Comparison of ENCODE assay signal across 28 cellular contexts in the genomic region with DNA sequence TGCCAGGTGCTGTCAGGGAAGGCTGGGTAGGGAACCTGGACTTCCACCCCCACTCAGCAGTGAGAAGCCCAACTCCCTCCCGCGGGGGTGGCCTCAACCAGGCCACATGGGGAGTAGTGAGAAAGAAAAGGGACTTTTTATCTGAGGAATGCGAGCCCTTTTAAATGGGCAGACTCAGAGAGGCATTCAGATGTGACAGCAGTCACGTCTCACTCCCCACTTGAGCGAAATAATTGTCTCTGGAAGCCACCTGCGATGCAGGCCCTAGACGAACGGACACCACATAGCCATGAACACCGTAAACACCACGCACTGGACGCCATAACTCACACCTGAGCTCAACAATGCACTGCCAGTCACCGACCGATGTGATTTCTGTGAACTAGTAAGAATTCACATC. TPM values are rescaled to one million over a fixed set of nuclear protein-coding genes. Genes with fewer than 3 reads are reported as not detected.
DNase-seq lines count a peak whose midpoint lies in the region; ATAC-seq and TF ChIP-seq lines count a peak whose summit lies in the region.
"Had no signal": no experiment of that assay in that cellular context is flagged by ENCODE, and none has a peak within 500 bp of the region (broad histone marks: within the 10 kb centered on the region; RNA-seq: fewer than 3 reads in every experiment).

No MANE protein-coding gene starts in this region.

- no peaks in the 10 kb centered on the region for H3K9me3 Mint-ChIP-seq in endodermal cell
- H3K9me3 Mint-ChIP-seq: activated naive CD8-positive, alpha-beta T cell treated with anti-CD3 and anti-CD28 coated beads, Interleukin-2, amount 10 ng/mL, durations not matched to agents 7 days and 5 days; activated T-helper 2 cell treated with anti-CD3 and anti-CD28 coated beads, Interferon-gamma antibody, Interleukin-2, Interleukin-4, amounts not matched to agents 10 μg/mL and 5 μg/mL and 100 μg/mL, durations not matched to agents 14 hours and 24 hours and 36 hours; brain; naive thymus-derived CD4-positive, alpha-beta T cell had no signal

- peak overlapping the region; percentile 97 for H3K27ac Mint-ChIP-seq in endodermal cell
- H3K27ac Mint-ChIP-seq: activated CD8-positive, alpha-beta memory T cell treated with anti-CD3 and anti-CD28 coated beads, Interleukin-2, amount 10 ng/mL, durations not matched to agents 7 days and 5 days; activated naive CD8-positive, alpha-beta T cell treated with anti-CD3 and anti-CD28 coated beads, Interleukin-2, amount 10 ng/mL, durations not matched to agents 7 days and 5 days; activated T-helper 2 cell treated with anti-CD3 and anti-CD28 coated beads, Interferon-gamma antibody, Interleukin-2, Interleukin-4, amounts not matched to agents 10 μg/mL and 5 μg/mL and 100 μg/mL, durations not matched to agents 14 hours and 24 hours and 36 hours; naive thymus-derived CD4-positive, alpha-beta T cell had no signal

- 34 to 50% methylated on average over 11 to 13 of the region's 13 CpGs for WGBS in endodermal cell (ENCODE audit: insufficient coverage in 1 of 2, insufficient read length in 1 of 2), 2 experiments

- peaks cover 52% of the 10 kb centered on the region for H3K4me1 Mint-ChIP-seq in endodermal cell

- H3K27me3 ChIP-seq in endodermal cell (ENCODE audit: control insufficient read depth, insufficient read depth, low read length, poor library complexity, severe bottlenecking): no peaks in the 10 kb centered on the region
- H3K27me3 ChIP-seq in upper lobe of right lung: peaks cover 17% of the 10 kb centered on the region
- H3K27me3 ChIP-seq: BE2C had no signal

- H3K4me3 ChIP-seq in endodermal cell (ENCODE audit: low read length) (no peak overlapping the region), upper lobe of right lung (no peak overlapping the region)
- H3K4me3 ChIP-seq: coronary artery, hepatocyte, stomach had no signal

- peak overlapping the region; percentile 9 for H3K4me3 Mint-ChIP-seq in endodermal cell
- H3K4me3 Mint-ChIP-seq: activated CD8-positive, alpha-beta memory T cell treated with anti-CD3 and anti-CD28 coated beads, Interleukin-2, amount 10 ng/mL, durations not matched to agents 7 days and 5 days; activated naive CD8-positive, alpha-beta T cell treated with anti-CD3 and anti-CD28 coated beads, Interleukin-2, amount 10 ng/mL, durations not matched to agents 7 days and 5 days; brain; naive thymus-derived CD4-positive, alpha-beta T cell had no signal

- no peaks in the 10 kb centered on the region for H3K4me1 ChIP-seq in endodermal cell (ENCODE audit: control insufficient read depth, insufficient read depth, low read length)
- no peaks in the 10 kb centered on the region for H3K4me1 ChIP-seq in upper lobe of right lung
- H3K4me1 ChIP-seq: BE2C had no signal

- H3K27me3 Mint-ChIP-seq in endodermal cell (ENCODE audit: insufficient read depth): no peaks in the 10 kb centered on the region

- no peak overlapping the region for H3K9ac ChIP-seq in endodermal cell (ENCODE audit: extremely low read depth, low read length, poor library complexity, severe bottlenecking)
- H3K9ac ChIP-seq: parathyroid adenoma had no signal

- TF ChIP-seq CTCF in endodermal cell (conservative IDR thresholded peaks at IDR 0.05) (no peak), upper lobe of right lung (IDR thresholded peaks at IDR 0.05) (no peak)

- DNase-seq in NCI-H1417 (lab: John Stamatoyannopoulos, UW): peak; percentile 45 to 74 (median 59)
- DNase-seq in NCI-H1417 treated with DMSO at 0.1 percent for 48 hours (lab: John Stamatoyannopoulos, UW): no peak
- peak; percentile 29 for DNase-seq in NCI-H2107 (lab: John Stamatoyannopoulos, UW)
- DNase-seq in endodermal cell: peak; percentile 84
- DNase-seq in retina: peak; percentile 38
- no peak for DNase-seq in NCI-H2081 treated with DMSO at 0.1 percent for 48 hours (lab: John Stamatoyannopoulos, UW)
- DNase-seq in NCI-H1105 treated with DMSO at 0.1 percent for 48 hours (lab: John Stamatoyannopoulos, UW): no peak
- DNase-seq in upper lobe of right lung: no peak
- DNase-seq: 8988T; activated CD4-positive, alpha-beta T cell treated with anti-CD3 and anti-CD28 coated beads for 4 hours; activated CD8-positive, alpha-beta memory T cell treated with anti-CD3 and anti-CD28 coated beads, Interleukin-2, amount 10 ng/mL, durations not matched to agents 7 days and 5 days; activated naive CD8-positive, alpha-beta T cell treated with anti-CD3 and anti-CD28 coated beads, Interleukin-2, amount 10 ng/mL, durations not matched to agents 7 days and 5 days; BE2C; GF-D8; naive thymus-derived CD4-positive, alpha-beta T cell; NCI-H1092; stimulated activated CD4-positive, alpha-beta T cell treated with anti-CD3 and anti-CD28 coated beads, Interleukin-2, amount 100 ng/mL, for 24 hours; stomach had no signal

- peaks cover 5% of the 10 kb centered on the region for H3K36me3 ChIP-seq in endodermal cell (ENCODE audit: control insufficient read depth, insufficient read depth, low read length)
- no peaks in the 10 kb centered on the region for H3K36me3 ChIP-seq in upper lobe of right lung
- H3K36me3 ChIP-seq: BE2C, stomach had no signal

- intact Hi-C loops in upper lobe of right lung (cut with DNase I): no loop called here

- no peak for ATAC-seq in upper lobe of right lung
- ATAC-seq: activated CD8-positive, alpha-beta memory T cell treated with anti-CD3 and anti-CD28 coated beads, Interleukin-2, amount 10 ng/mL, durations not matched to agents 7 days and 5 days; naive thymus-derived CD4-positive, alpha-beta T cell had no signal

- H3K27ac ChIP-seq in endodermal cell (ENCODE audit: low read depth, low read length): no peak overlapping the region
- H3K27ac ChIP-seq in upper lobe of right lung: no peak overlapping the region
- H3K27ac ChIP-seq: coronary artery, hepatocyte, parathyroid adenoma, stomach had no signal

- H3K36me3 Mint-ChIP-seq in endodermal cell (ENCODE audit: low read depth): no peaks in the 10 kb centered on the region
- H3K36me3 Mint-ChIP-seq: activated CD8-positive, alpha-beta memory T cell treated with anti-CD3 and anti-CD28 coated beads, Interleukin-2, amount 10 ng/mL, durations not matched to agents 7 days and 5 days; activated naive CD8-positive, alpha-beta T cell treated with anti-CD3 and anti-CD28 coated beads, Interleukin-2, amount 10 ng/mL, durations not matched to agents 7 days and 5 days; brain; naive thymus-derived CD4-positive, alpha-beta T cell had no signal

- H3K9me3 ChIP-seq in endodermal cell (ENCODE audit: control insufficient read depth, low read length) (no peaks in the 10 kb centered on the region), upper lobe of right lung (no peaks in the 10 kb centered on the region)
- H3K9me3 ChIP-seq: BE2C, stomach had no signal

RNA-seq across cellular contexts. Expression of a gene that starts 11.9 kb away (rescaled TPM):
- total RNA-seq in endodermal cell (1 to 10 TPM in 1 of 2 donors, under 1 TPM in 1; 0.75 to 1.5 TPM), upper lobe of right lung (6.5 TPM)
- 0.53 TPM for polyA plus RNA-seq in endodermal cell (2013, experiment 1 of 2)
- 0.70 TPM for polyA plus RNA-seq in endodermal cell (2013, experiment 2 of 2)
- total RNA-seq: activated CD8-positive, alpha-beta memory T cell treated with anti-CD3 and anti-CD28 coated beads, Interleukin-2, amount 10 ng/mL, durations not matched to agents 7 days and 5 days; activated naive CD8-positive, alpha-beta T cell treated with anti-CD3 and anti-CD28 coated beads, Interleukin-2, amount 10 ng/mL, durations not matched to agents 7 days and 5 days; activated T-helper 2 cell treated with anti-CD3 and anti-CD28 coated beads, Interferon-gamma antibody, Interleukin-2, Interleukin-4, amounts not matched to agents 10 μg/mL and 5 μg/mL and 100 μg/mL, durations not matched to agents 14 hours and 24 hours and 36 hours; fibroblast of villous mesenchyme; HT-29; LHCN-M2 had no signal
- polyA plus RNA-seq: keratinocyte; naive thymus-derived CD4-positive, alpha-beta T cell had no signal

RNA-seq across cellular contexts. Expression of a gene that starts 43.3 kb away (rescaled TPM):
- total RNA-seq in endodermal cell (not detected), upper lobe of right lung (not detected)
- polyA plus RNA-seq in endodermal cell (2013, experiment 1 of 2): not detected
- not detected for polyA plus RNA-seq in endodermal cell (2013, experiment 2 of 2)
- total RNA-seq: activated CD8-positive, alpha-beta memory T cell treated with anti-CD3 and anti-CD28 coated beads, Interleukin-2, amount 10 ng/mL, durations not matched to agents 7 days and 5 days; activated naive CD8-positive, alpha-beta T cell treated with anti-CD3 and anti-CD28 coated beads, Interleukin-2, amount 10 ng/mL, durations not matched to agents 7 days and 5 days; activated T-helper 2 cell treated with anti-CD3 and anti-CD28 coated beads, Interferon-gamma antibody, Interleukin-2, Interleukin-4, amounts not matched to agents 10 μg/mL and 5 μg/mL and 100 μg/mL, durations not matched to agents 14 hours and 24 hours and 36 hours; fibroblast of villous mesenchyme; hepatocyte; HT-29; LHCN-M2; stomach; urinary bladder had no signal
- polyA plus RNA-seq: hepatocyte; keratinocyte; naive thymus-derived CD4-positive, alpha-beta T cell; stomach; urinary bladder had no signal

Comparison
In these comparisons a context has a peak if more than half of its experiments do, and no peak if none do; other contexts are left out.
1. DNase-seq: peak in NCI-H1417 (3 of 3), NCI-H2107 (single experiment), endodermal cell (single experiment) and retina (single experiment); none in NCI-H1417 treated with DMSO at 0.1 percent for 48 hours (single experiment), NCI-H2081 treated with DMSO at 0.1 percent for 48 hours (single experiment), NCI-H1105 treated with DMSO at 0.1 percent for 48 hours (single experiment) and upper lobe of right lung (single experiment).